In genomic region chr3:143450656-143451055, GRCh38 we compare ENCODE assay signal across 1 cellular context.
TF ChIP-seq lines count a peak whose summit lies in the region.

No MANE protein-coding gene starts in this region.

TF ChIP-seq in K562, 482 proteins besides CTCF, POLR2A, EP300 and RAD21 (continued from another document):
- TF ChIP-seq ZNF395 (CRISPR knock-in tag; IDR thresholded peaks at IDR 0.05) = no peak
- no peak for TF ChIP-seq MTA1 (IDR thresholded peaks at IDR 0.05; ENCODE audit: borderline replicate concordance)
- TF ChIP-seq RBM22 (IDR thresholded peaks at IDR 0.05; ENCODE audit: low read depth, low read length, poor library complexity, severe bottlenecking) = no peak
- TF ChIP-seq ZFP1 (CRISPR knock-in tag; IDR thresholded peaks at IDR 0.05) = no peak
- no peak for TF ChIP-seq MBD2 (IDR thresholded peaks at IDR 0.05; ENCODE audit: borderline replicate concordance, low read depth)
